In the genomic region with DNA sequence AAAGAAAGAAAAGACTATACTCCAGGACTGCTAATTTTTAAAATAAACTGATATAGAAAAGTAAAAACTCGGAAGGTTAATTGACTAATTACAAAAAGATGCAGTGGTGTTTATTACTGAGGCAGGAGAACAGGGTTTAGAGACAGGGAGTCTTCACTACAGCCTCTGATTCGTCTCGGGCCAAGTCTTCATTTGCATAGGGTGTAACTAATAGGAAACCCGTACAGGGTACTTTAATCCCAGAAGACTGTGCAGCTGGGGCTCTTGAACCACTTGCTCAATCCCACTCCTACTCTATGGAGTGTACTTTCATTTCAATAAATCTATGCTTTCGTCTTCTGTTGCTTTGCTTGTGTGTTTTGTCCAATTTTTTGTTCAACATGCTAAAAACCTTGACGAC, we compare ENCODE assay signal across 9 cellular contexts. TPM values are rescaled to one million over a fixed set of nuclear protein-coding genes. Genes with fewer than 3 reads are reported as not detected.
DNase-seq lines count a peak whose midpoint lies in the region; ATAC-seq, FAIRE-seq and TF ChIP-seq lines count a peak whose summit lies in the region.
"Had no signal": no experiment of that assay in that cellular context is flagged by ENCODE, and none has a peak within 500 bp of the region (broad histone marks: within the 10 kb centered on the region; RNA-seq: fewer than 3 reads in every experiment).

No MANE protein-coding gene starts in this region.

- H4K20me1 ChIP-seq in KMS-11 (ENCODE audit: insufficient read depth), result no peaks in the 10 kb centered on the region

- peak overlapping the region; percentile 60 for H3K4me3 ChIP-seq in ACC112 (ENCODE audit: low read depth, low read length)
- no peak overlapping the region for H3K4me3 ChIP-seq in KMS-11 (IDR thresholded peaks at IDR 0.05; ENCODE audit: insufficient read depth, low read depth, low read length)
- H3K4me3 ChIP-seq in bronchial epithelial cell (ENCODE audit: low read depth, low read length), result no peak overlapping the region
- no peak overlapping the region for H3K4me3 ChIP-seq in mucosa of descending colon

- TF ChIP-seq CTCF in KMS-11 (conservative IDR thresholded peaks at IDR 0.05; ENCODE audit: low read depth, low read length) (no peak), bronchial epithelial cell (IDR thresholded peaks at IDR 0.05; ENCODE audit: insufficient read depth, low read length, severe bottlenecking) (no peak), mucosa of descending colon (IDR thresholded peaks at IDR 0.05) (no peak)

- no peak overlapping the region for H3K9ac ChIP-seq in KMS-11

- H3K27ac ChIP-seq in ACC112 (ENCODE audit: low read depth, low read length) (no peak overlapping the region), KMS-11 (peak overlapping the region; percentile 27; the same call in 1 of the 2 replicates)

- no peak for FAIRE-seq in bronchial epithelial cell (lab: Jason Lieb, UNC)

- intact Hi-C loops in mucosa of descending colon (cut with DNase I, micrococcal nuclease), result loop anchor here (5.0 to 10.0 kb wide), 2 partner anchors 91 to 93 kb away; no protein-coding TSS in a partner anchor

- peak; percentile 3 for DNase-seq in bronchial epithelial cell (ENCODE audit: low read depth)
- DNase-seq in mucosa of descending colon, result no peak
- DNase-seq in COLO668 (lab: John Stamatoyannopoulos, UW; ENCODE audit: unreplicated experiment), result no peak
- no peak for DNase-seq in A172 (ENCODE audit: low spot score)
- DNase-seq in activated effector memory CD4-positive, alpha-beta T cell treated with anti-CD3 and anti-CD28 coated beads, Interleukin-2, amount 50 U/mL, for 16 hours, result no peak
- no peak for DNase-seq in amniotic stem cell (lab: John Stamatoyannopoulos, UW)
- DNase-seq: stimulated activated CD4-positive, alpha-beta T cell treated with anti-CD3 and anti-CD28 coated beads, Interleukin-4, amount 100 ng/mL, for 24 hours had no signal

- no peaks in the 10 kb centered on the region for H3K9me3 ChIP-seq in mucosa of descending colon

- H2AFZ ChIP-seq in ACC112 (ENCODE audit: low read length, unreplicated experiment), result peak overlapping the region; percentile 8
- H2AFZ ChIP-seq in KMS-11 (ENCODE audit: low read depth), result no peak overlapping the region

- no peaks in the 10 kb centered on the region for H3K4me1 ChIP-seq in ACC112 (ENCODE audit: control insufficient read depth, insufficient read depth, low read length, unreplicated experiment)
- H3K4me1 ChIP-seq in KMS-11 (ENCODE audit: low read depth, poor library complexity, severe bottlenecking), result peaks cover 46% of the 10 kb centered on the region
- no peaks in the 10 kb centered on the region for H3K4me1 ChIP-seq in mucosa of descending colon (ENCODE audit: low read depth)

- H3K36me3 ChIP-seq in ACC112 (ENCODE audit: insufficient read depth, low read length) (peaks cover 21% of the 10 kb centered on the region), KMS-11 (ENCODE audit: insufficient read depth) (0 out of 2 replicates have a peak, but pooled peaks cover 4% of the 10 kb centered on the region), bronchial epithelial cell (ENCODE audit: control insufficient read depth, insufficient read depth, low read length) (peaks cover 11% of the 10 kb centered on the region), mucosa of descending colon (ENCODE audit: low read depth) (peaks cover 10% of the 10 kb centered on the region)

- peaks cover 31% of the 10 kb centered on the region for H3K79me2 ChIP-seq in ACC112 (ENCODE audit: control insufficient read depth, insufficient read depth, low read length, unreplicated experiment)
- H3K79me2 ChIP-seq in KMS-11 (ENCODE audit: insufficient read depth, low read depth), result peaks cover 27% of the 10 kb centered on the region

- H3K4me2 ChIP-seq in KMS-11, result peak overlapping the region; percentile 58; the same call in 1 of the 2 replicates

- peak; percentile 35 for ATAC-seq in mucosa of descending colon

- H3K27me3 ChIP-seq in ACC112 (ENCODE audit: insufficient read depth, low read length) (no peaks in the 10 kb centered on the region), KMS-11 (ENCODE audit: insufficient read depth, low read depth) (no peaks in the 10 kb centered on the region), bronchial epithelial cell (ENCODE audit: control insufficient read depth, insufficient read depth, low read length) (no peaks in the 10 kb centered on the region)

RNA-seq across cellular contexts. Expression of a gene that starts 8.2 kb away (rescaled TPM):
- total RNA-seq in bronchial epithelial cell (152 and 185 TPM in 2 replicates), mucosa of descending colon (100 to 1,000 TPM; 145 to 177 (median 163) TPM)
- 186 and 241 TPM in 2 replicates for total RNA-seq in A172 (2014; rRNA removed; shearing (Covaris generic))

RNA-seq across cellular contexts. Expression of a gene that starts 33.9 kb away (rescaled TPM):
- total RNA-seq in bronchial epithelial cell, result 30.3 and 53.8 TPM in 2 replicates
- total RNA-seq in mucosa of descending colon, result 10 to 100 TPM; 36.0 to 53.5 (median 44.1) TPM
- total RNA-seq in A172 (2014; rRNA removed; shearing (Covaris generic)), result 39.9 and 57.7 TPM in 2 replicates
